ENCODE assay signal across 1 cellular context in genomic region chr1:211036701-211037494, GRCh38.
TF ChIP-seq lines count a peak whose summit lies in the region.

No MANE protein-coding gene starts in this region.

TF ChIP-seq in HEK293, 187 proteins besides CTCF, POLR2A, EP300 and RAD21 (continued from another document):
- peak; percentile 51; the same call in 1 of the 2 replicates for TF ChIP-seq ZNF362 (tag by site-specific recombination; IDR thresholded peaks at IDR 0.05)
- TF ChIP-seq SP7 (tag by site-specific recombination; IDR thresholded peaks at IDR 0.05) = peak; percentile 74
- TF ChIP-seq ZBTB6 (tag by site-specific recombination; IDR thresholded peaks at IDR 0.05) = no peak
- no peak for TF ChIP-seq KLF9 (tag by site-specific recombination; IDR thresholded peaks at IDR 0.05; ENCODE audit: low read depth)
- 0 out of 2 replicates have a peak, but pooled peaks have one; percentile 22 for TF ChIP-seq GLIS1 (tag by site-specific recombination; IDR thresholded peaks at IDR 0.05)
- peak; percentile 59; the same call in 1 of the 2 replicates for TF ChIP-seq ZFP37 (tag by site-specific recombination; IDR thresholded peaks at IDR 0.05)
- 0 out of 2 replicates have a peak, but pooled peaks have one; percentile 27 for TF ChIP-seq ZNF335 (tag by site-specific recombination; conservative IDR thresholded peaks at IDR 0.05)
- peak; percentile 70 for TF ChIP-seq ZNF629 (tag by site-specific recombination; IDR thresholded peaks at IDR 0.05)
- 0 out of 2 replicates have a peak, but pooled peaks have one; percentile 37 for TF ChIP-seq ZNF280D (tag by site-specific recombination; IDR thresholded peaks at IDR 0.05)
- TF ChIP-seq ZNF23 (tag by site-specific recombination; IDR thresholded peaks at IDR 0.05; ENCODE audit: borderline replicate concordance) = no peak
- TF ChIP-seq ZNF324 (tag by site-specific recombination; IDR thresholded peaks at IDR 0.05) = 0 out of 2 replicates have a peak, but pooled peaks have one; percentile 44
- no peak for TF ChIP-seq ZNF488 (tag by site-specific recombination; IDR thresholded peaks at IDR 0.05)
- TF ChIP-seq ZNF660 (tag by site-specific recombination; IDR thresholded peaks at IDR 0.05) = peak; percentile 96
- peak; percentile 64 for TF ChIP-seq ZNF518A (tag by site-specific recombination; conservative IDR thresholded peaks at IDR 0.05; ENCODE audit: low read depth)
- peak; percentile 23; the same call in 1 of the 2 replicates for TF ChIP-seq SCRT2 (tag by site-specific recombination; IDR thresholded peaks at IDR 0.05)
